In genomic region chr6:39891976-39892375, GRCh38 we compare ENCODE assay signal across 10 cellular contexts.
"Had no signal": no experiment of that assay in that cellular context is flagged by ENCODE, and none has a peak within 500 bp of the region (broad histone marks: within the 10 kb centered on the region; RNA-seq: fewer than 3 reads in every experiment).

No MANE protein-coding gene starts in this region.

- H3K4me3 Mint-ChIP-seq: activated CD4-positive, alpha-beta memory T cell treated with anti-CD3 and anti-CD28 coated beads for 36 hours; central memory CD8-positive, alpha-beta T cell; endodermal cell; stimulated activated naive CD8-positive, alpha-beta T cell treated with anti-CD3 and anti-CD28 coated beads, Interleukin-15, amount 100 ng/mL, for 72 hours; T-cell had no signal

- H3K4me3 ChIP-seq: ovary, SK-N-MC, transverse colon had no signal

- H3K36me3 Mint-ChIP-seq: activated CD4-positive, alpha-beta memory T cell treated with anti-CD3 and anti-CD28 coated beads for 36 hours; T-cell had no signal

- H3K9me3 ChIP-seq: ovary, transverse colon had no signal

- H3K4me1 Mint-ChIP-seq: central memory CD8-positive, alpha-beta T cell; stimulated activated naive CD8-positive, alpha-beta T cell treated with anti-CD3 and anti-CD28 coated beads, Interleukin-15, amount 100 ng/mL, for 72 hours; T-cell had no signal

- H3K27ac ChIP-seq: ovary, SK-N-MC, transverse colon, VCaP had no signal

- H3K9me3 Mint-ChIP-seq: activated CD4-positive, alpha-beta memory T cell treated with anti-CD3 and anti-CD28 coated beads for 36 hours; central memory CD8-positive, alpha-beta T cell; endodermal cell; stimulated activated naive CD8-positive, alpha-beta T cell treated with anti-CD3 and anti-CD28 coated beads, Interleukin-15, amount 100 ng/mL, for 72 hours; T-cell had no signal

- ATAC-seq: T-cell had no signal

- H3K27me3 ChIP-seq: ovary, transverse colon had no signal

- H3K36me3 ChIP-seq: ovary, transverse colon had no signal

- DNase-seq: kidney, T-cell had no signal

- H3K27ac Mint-ChIP-seq: activated CD4-positive, alpha-beta memory T cell treated with anti-CD3 and anti-CD28 coated beads for 36 hours; endodermal cell; stimulated activated naive CD8-positive, alpha-beta T cell treated with anti-CD3 and anti-CD28 coated beads, Interleukin-15, amount 100 ng/mL, for 72 hours; T-cell had no signal
